ENCODE assay signal across 16 cellular contexts in the genomic region with DNA sequence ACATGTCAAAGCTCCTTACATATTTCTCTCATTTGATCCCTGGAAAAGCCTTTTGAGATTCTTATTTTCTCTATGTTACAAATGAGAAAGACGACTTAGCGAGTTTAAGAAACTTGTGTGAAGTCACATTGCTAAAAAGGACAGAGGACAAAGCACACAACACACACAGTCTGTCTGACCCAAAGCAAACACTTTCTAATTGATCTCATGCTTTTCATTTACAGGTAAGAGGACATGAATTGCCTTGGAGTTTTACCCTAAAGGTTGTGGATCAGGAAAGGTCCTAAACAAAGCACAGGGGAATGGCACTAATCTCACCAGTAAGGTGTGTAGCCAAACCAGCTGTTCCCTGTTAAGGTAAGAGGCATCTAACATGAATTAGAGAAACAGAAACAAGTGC.
"Had no signal": no experiment of that assay in that cellular context is flagged by ENCODE, and none has a peak within 500 bp of the region (broad histone marks: within the 10 kb centered on the region; RNA-seq: fewer than 3 reads in every experiment).

No MANE protein-coding gene starts in this region.

- H3K27ac ChIP-seq: coronary artery, dorsolateral prefrontal cortex, esophagus muscularis mucosa, foreskin keratinocyte, gastroesophageal sphincter, heart left ventricle, left ventricle myocardium inferior, lower lobe of right lung had no signal

- ATAC-seq: foreskin keratinocyte, gastroesophageal sphincter, heart left ventricle, left cardiac atrium, lower lobe of right lung, mucosa of descending colon had no signal

- H3K4me1 ChIP-seq: foreskin keratinocyte, lower lobe of right lung had no signal

- H3K36me3 ChIP-seq: lower lobe of right lung had no signal

- H3K9me3 ChIP-seq: esophagus muscularis mucosa, gastroesophageal sphincter, heart left ventricle, left ventricle myocardium inferior, lower lobe of right lung, mucosa of descending colon had no signal

- H3K27me3 ChIP-seq: dorsolateral prefrontal cortex, esophagus muscularis mucosa, foreskin keratinocyte, gastroesophageal sphincter, heart left ventricle had no signal

- H3K4me3 ChIP-seq: coronary artery, dorsolateral prefrontal cortex, esophagus muscularis mucosa, gastroesophageal sphincter, heart left ventricle, left ventricle myocardium inferior, lower lobe of right lung, mucosa of descending colon had no signal

- H3K4me3 Mint-ChIP-seq: mesothelial cell of epicardium, naive B cell had no signal

- H3K27ac Mint-ChIP-seq: mesothelial cell of epicardium, naive B cell had no signal

- H3K9me3 Mint-ChIP-seq: mesothelial cell of epicardium, naive B cell had no signal

- H3K36me3 Mint-ChIP-seq: naive B cell had no signal

- DNase-seq: dorsolateral prefrontal cortex; effector CD4-positive, alpha-beta T cell; effector memory CD4-positive, alpha-beta T cell; foreskin keratinocyte; heart left ventricle; hippocampal formation; left cardiac atrium; left ventricle myocardium inferior; lower lobe of right lung; mesenchymal stem cell; mucosa of descending colon; naive B cell had no signal
